9 cellular contexts compared by ENCODE assay signal in genomic region chr20:43681991-43682410, GRCh38. TPM values are rescaled to one million over a fixed set of nuclear protein-coding genes. Genes with fewer than 3 reads are reported as not detected.
DNase-seq lines count a peak whose midpoint lies in the region; ATAC-seq and TF ChIP-seq lines count a peak whose summit lies in the region.
"Had no signal": no experiment of that assay in that cellular context is flagged by ENCODE, and none has a peak within 500 bp of the region (broad histone marks: within the 10 kb centered on the region; RNA-seq: fewer than 3 reads in every experiment).

No MANE protein-coding gene starts in this region.

- peaks cover 13% of the 10 kb centered on the region for H3K4me1 Mint-ChIP-seq in activated CD4-positive, alpha-beta T cell treated with anti-CD3 and anti-CD28 coated beads for 36 hours
- peaks cover 43% of the 10 kb centered on the region for H3K4me1 Mint-ChIP-seq in stimulated activated memory B cell treated with anti-CD40 and anti-IgM and Interleukin-4, amounts not matched to agents 10 μg/mL and 1 μg/mL and 100 μg/mL, for 72 hours

- TF ChIP-seq CTCF in coronary artery (IDR thresholded peaks at IDR 0.05): no peak

- H3K27me3 Mint-ChIP-seq in activated CD4-positive, alpha-beta T cell treated with anti-CD3 and anti-CD28 coated beads for 36 hours: no peaks in the 10 kb centered on the region
- H3K27me3 Mint-ChIP-seq in stimulated activated memory B cell treated with anti-CD40 and anti-IgM and Interleukin-4, amounts not matched to agents 10 μg/mL and 1 μg/mL and 100 μg/mL, for 72 hours: no peaks in the 10 kb centered on the region

- intact Hi-C loops in activated CD4-positive, alpha-beta T cell treated with anti-CD3 and anti-CD28 coated beads for 36 hours (cut with DNase I, micrococcal nuclease): no loop called here

- H3K9me3 Mint-ChIP-seq in activated CD4-positive, alpha-beta T cell treated with anti-CD3 and anti-CD28 coated beads for 36 hours (ENCODE audit: low read depth): no peaks in the 10 kb centered on the region
- no peaks in the 10 kb centered on the region for H3K9me3 Mint-ChIP-seq in stimulated activated memory B cell treated with anti-CD40 and anti-IgM and Interleukin-4, amounts not matched to agents 10 μg/mL and 1 μg/mL and 100 μg/mL, for 72 hours

- peaks cover 35% of the 10 kb centered on the region for H3K36me3 Mint-ChIP-seq in activated CD4-positive, alpha-beta T cell treated with anti-CD3 and anti-CD28 coated beads for 36 hours (ENCODE audit: low read depth)
- peaks cover 10% of the 10 kb centered on the region for H3K36me3 Mint-ChIP-seq in stimulated activated memory B cell treated with anti-CD40 and anti-IgM and Interleukin-4, amounts not matched to agents 10 μg/mL and 1 μg/mL and 100 μg/mL, for 72 hours

- no peak overlapping the region for H3K27ac ChIP-seq in coronary artery

- CTCF ChIA-PET in activated CD4-positive, alpha-beta T cell treated with anti-CD3 and anti-CD28 coated beads for 36 hours (lab: Charles Lee): interaction anchor here (0.9 to 1.1 kb wide), 2 partner anchors 10 to 68 kb away, joined by 3 to 6 read pairs; no protein-coding TSS in a partner anchor

- no peak overlapping the region for H3K4me3 Mint-ChIP-seq in activated CD4-positive, alpha-beta T cell treated with anti-CD3 and anti-CD28 coated beads for 36 hours
- H3K4me3 Mint-ChIP-seq in stimulated activated memory B cell treated with anti-CD40 and anti-IgM and Interleukin-4, amounts not matched to agents 10 μg/mL and 1 μg/mL and 100 μg/mL, for 72 hours: peak overlapping the region; percentile 65

- peak; percentile 85 for ATAC-seq in activated CD4-positive, alpha-beta T cell treated with anti-CD3 and anti-CD28 coated beads for 36 hours
- peak; percentile 95 for ATAC-seq in HG02798 (IDR thresholded peaks at IDR 0.05; ENCODE audit: poor library complexity, unreplicated experiment)
- ATAC-seq in stimulated activated memory B cell treated with anti-CD40 and anti-IgM and Interleukin-4, amounts not matched to agents 10 μg/mL and 1 μg/mL and 100 μg/mL, for 72 hours: peak; percentile 98

- no peak overlapping the region for H3K27ac Mint-ChIP-seq in activated CD4-positive, alpha-beta T cell treated with anti-CD3 and anti-CD28 coated beads for 36 hours
- H3K27ac Mint-ChIP-seq in stimulated activated memory B cell treated with anti-CD40 and anti-IgM and Interleukin-4, amounts not matched to agents 10 μg/mL and 1 μg/mL and 100 μg/mL, for 72 hours: peak overlapping the region; percentile 91

- DNase-seq in activated CD4-positive, alpha-beta T cell treated with anti-CD3 and anti-CD28 coated beads for 36 hours: peak; percentile 39
- DNase-seq in activated CD4-positive, alpha-beta T cell treated with anti-CD3 and anti-CD28 coated beads, Interleukin-2, amount 50 U/mL, for 48 hours: no peak
- peak; percentile 88 for DNase-seq in NCI-H345 (lab: John Stamatoyannopoulos, UW)
- DNase-seq in GDM1 (lab: John Stamatoyannopoulos, UW): no peak
- DNase-seq in iPS-NIHi11 (ENCODE audit: low spot score): no peak
- no peak for DNase-seq in coronary artery (ENCODE audit: low spot score)

- H3K4me3 ChIP-seq in coronary artery: no peak overlapping the region

- POLR2A ChIA-PET in activated CD4-positive, alpha-beta T cell treated with anti-CD3 and anti-CD28 coated beads for 36 hours (lab: Charles Lee): interaction anchor here (1.4 kb wide), 1 partner anchor 12 kb away, joined by 3 read pairs; no protein-coding TSS in a partner anchor

RNA-seq across cellular contexts. Expression of gene MYBL2, which starts 15.1 kb away (rescaled TPM):
- total RNA-seq in activated CD4-positive, alpha-beta T cell treated with anti-CD3 and anti-CD28 coated beads for 36 hours: 100 to 1,000 TPM in 1 of 2 experiments, 10 to 100 TPM in 1; 99.8 to 113 TPM

RNA-seq across cellular contexts. Expression of gene GTSF1L, which starts 44.8 kb away (rescaled TPM):
- total RNA-seq in activated CD4-positive, alpha-beta T cell treated with anti-CD3 and anti-CD28 coated beads for 36 hours: under 1 TPM in 1 of 2 experiments, not detected in 1; 0.23 TPM
- total RNA-seq: liver had no signal

Comparison
In these comparisons a context has a peak if more than half of its experiments do, and no peak if none do; other contexts are left out.
1. DNase-seq: peak in activated CD4-positive, alpha-beta T cell treated with anti-CD3 and anti-CD28 coated beads for 36 hours (single experiment) and NCI-H345 (single experiment); none in activated CD4-positive, alpha-beta T cell treated with anti-CD3 and anti-CD28 coated beads, Interleukin-2, amount 50 U/mL, for 48 hours (0 of 2), GDM1 (single experiment), iPS-NIHi11 (single experiment) and coronary artery (single experiment).
2. Peak in every context shown above with its lines, with median percentiles within 50 percentile points of each other: ATAC-seq.